Comparison of ENCODE assay signal across 19 cellular contexts in genomic region chr6:83160167-83160566, GRCh38. TPM values are rescaled to one million over a fixed set of nuclear protein-coding genes. Genes with fewer than 3 reads are reported as not detected.
DNase-seq lines count a peak whose midpoint lies in the region; ATAC-seq, FAIRE-seq and TF ChIP-seq lines count a peak whose summit lies in the region.
"Had no signal": no experiment of that assay in that cellular context is flagged by ENCODE, and none has a peak within 500 bp of the region (broad histone marks: within the 10 kb centered on the region; RNA-seq: fewer than 3 reads in every experiment).

No MANE protein-coding gene starts in this region.

- H3K27me3 ChIP-seq in right atrium auricular region (no peaks in the 10 kb centered on the region), WERI-Rb-1 (ENCODE audit: insufficient read depth, low read depth, severe bottlenecking) (no peaks in the 10 kb centered on the region), keratinocyte (ENCODE audit: control insufficient read depth, extremely low read depth, insufficient read depth, low read length) (no peaks in the 10 kb centered on the region), Karpas-422 (ENCODE audit: low read length) (no peaks in the 10 kb centered on the region)
- H3K27me3 ChIP-seq: MG63, Peyer's patch had no signal

- H3K9me3 ChIP-seq in right atrium auricular region (no peaks in the 10 kb centered on the region), WERI-Rb-1 (ENCODE audit: severe bottlenecking) (no peaks in the 10 kb centered on the region), keratinocyte (ENCODE audit: control insufficient read depth, low read depth, low read length) (no peaks in the 10 kb centered on the region), Karpas-422 (ENCODE audit: low read length) (no peaks in the 10 kb centered on the region)
- H3K9me3 ChIP-seq: HAP-1, MG63, Peyer's patch had no signal

- ATAC-seq in Right ventricle myocardium inferior (peak; percentile 8), GM18519 (IDR thresholded peaks at IDR 0.05; ENCODE audit: low FRiP score, unreplicated experiment) (no peak)

- H3K9me2 ChIP-seq in Karpas-422 (replicated peaks; ENCODE audit: insufficient read depth, low read length) = no peaks in the 10 kb centered on the region

- TF ChIP-seq CTCF in right atrium auricular region (IDR thresholded peaks at IDR 0.05) (no peak), WERI-Rb-1 (IDR thresholded peaks at IDR 0.05; ENCODE audit: low read depth, low read length) (no peak), keratinocyte (optimal IDR thresholded peaks at IDR 0.05 in 1 of 3, IDR thresholded peaks at IDR 0.05 in 1 of 3, conservative IDR thresholded peaks at IDR 0.05 in 1 of 3; ENCODE audit: extremely low read depth in 1 of 3, insufficient read depth in 2 of 3, low read length in 3 of 3) (no peak), coronary artery (IDR thresholded peaks at IDR 0.05) (no peak)

- H3K36me3 ChIP-seq in right atrium auricular region (peaks cover 53% of the 10 kb centered on the region), WERI-Rb-1 (peaks cover 9% of the 10 kb centered on the region), keratinocyte (ENCODE audit: control insufficient read depth in 2 of 2, extremely low read depth in 1 of 2, insufficient read depth in 2 of 2, low read length in 2 of 2) (peaks cover 4 to 10% of the 10 kb centered on the region in 2 experiments), Karpas-422 (ENCODE audit: insufficient read depth, low read length) (peaks cover 35% of the 10 kb centered on the region; the same call in 1 of the 2 replicates)
- H3K36me3 ChIP-seq: HAP-1 had no signal

- DNase-seq in Right ventricle myocardium inferior (ENCODE audit: missing footprints) (no peak), right atrium auricular region (ENCODE audit: low spot score) (no peak), WERI-Rb-1 (peak; percentile 66), keratinocyte (ENCODE audit: low read depth, low spot score) (no peak), coronary artery (ENCODE audit: low spot score) (no peak), Karpas-422 (no peak)
- DNase-seq: DMS 273 treated with DMSO at 0.1 percent for 48 hours, DND-41, Kasumi-1, MG63, NCI-H1092, NCI-H1436 treated with DMSO at 0.1 percent for 48 hours, NCI-H2029, NCI-H2171, NCI-H526, Peyer's patch, SHP77 had no signal

- H3K4me1 ChIP-seq in right atrium auricular region (peaks cover 0 to 5% of the 10 kb centered on the region in 2 donors), keratinocyte (ENCODE audit: control insufficient read depth, extremely low read depth, insufficient read depth, low read length) (no peaks in the 10 kb centered on the region), Karpas-422 (ENCODE audit: low read length) (no peaks in the 10 kb centered on the region)
- H3K4me1 ChIP-seq: HAP-1, Peyer's patch had no signal

- H3K4me3 ChIP-seq in right atrium auricular region (no peak overlapping the region), WERI-Rb-1 (ENCODE audit: low read depth, low read length) (no peak overlapping the region), keratinocyte (ENCODE audit: control insufficient read depth in 2 of 3, extremely low read depth in 1 of 3, insufficient read depth in 2 of 3, low read depth in 1 of 3, low read length in 3 of 3) (no peak overlapping the region), coronary artery (no peak overlapping the region), Karpas-422 (ENCODE audit: low read length) (no peak overlapping the region)
- H3K4me3 ChIP-seq: HAP-1, MG63, Peyer's patch had no signal

- FAIRE-seq in keratinocyte (lab: Jason Lieb, UNC) = peak; percentile 64

- dilution Hi-C loops in keratinocyte (cut with MboI; ENCODE audit: extremely low pct_ligation_motif_present, low sequenced_read_pairs) = no loop called here

- H3K9ac ChIP-seq in keratinocyte (ENCODE audit: control insufficient read depth, extremely low read depth, insufficient read depth, low read length) (no peak overlapping the region), Karpas-422 (ENCODE audit: low read length) (no peak overlapping the region)

- H3K79me2 ChIP-seq in keratinocyte (ENCODE audit: control insufficient read depth, insufficient read depth, low read length) (no peaks in the 10 kb centered on the region), Karpas-422 (ENCODE audit: low read length) (no peaks in the 10 kb centered on the region)

- no peak overlapping the region for H3K27ac ChIP-seq in right atrium auricular region
- H3K27ac ChIP-seq in WERI-Rb-1 = no peak overlapping the region
- no peak overlapping the region for H3K27ac ChIP-seq in keratinocyte (ENCODE audit: control insufficient read depth, insufficient read depth, low read length)
- H3K27ac ChIP-seq in coronary artery = peak overlapping the region in 1 of 2 donors; percentile 17
- H3K27ac ChIP-seq in Karpas-422 (ENCODE audit: low read length) = no peak overlapping the region
- H3K27ac ChIP-seq: Peyer's patch had no signal

- H4K20me1 ChIP-seq in keratinocyte (ENCODE audit: control insufficient read depth, extremely low read depth, insufficient read depth, low read length) = no peaks in the 10 kb centered on the region
- no peaks in the 10 kb centered on the region for H4K20me1 ChIP-seq in Karpas-422 (ENCODE audit: insufficient read depth, low read depth, low read length)

- H2AFZ ChIP-seq in keratinocyte (ENCODE audit: control insufficient read depth, low read length) = no peak overlapping the region
- no peak overlapping the region for H2AFZ ChIP-seq in Karpas-422 (ENCODE audit: low read length)

- H3K4me2 ChIP-seq in keratinocyte (ENCODE audit: control insufficient read depth, extremely low read depth, insufficient read depth, low read depth, low read length) (no peak overlapping the region), Karpas-422 (ENCODE audit: low read depth, low read length, poor library complexity, severe bottlenecking) (no peak overlapping the region)

- no peaks in the 10 kb centered on the region for H3K9me1 ChIP-seq in keratinocyte (ENCODE audit: control insufficient read depth, extremely low read depth, insufficient read depth, low read length)

- intact Hi-C loops in Right ventricle myocardium inferior (cut with DNase I) = loop anchor here (5.0 kb wide), 1 partner anchor 43 kb away; no protein-coding TSS in a partner anchor

RNA-seq across cellular contexts. Expression of gene PGM3, which starts 32.9 kb away (rescaled TPM):
- total RNA-seq in Right ventricle myocardium inferior (12.7 TPM), right atrium auricular region (10 to 100 TPM in 1 of 2 donors, 1 to 10 TPM in 1; 7.3 to 12.7 TPM)
- polyA plus RNA-seq in keratinocyte = 24.0 to 32.1 TPM (median 28.9 TPM) in 3 replicates
- 17.9 TPM for polyA plus RNA-seq in keratinocyte (2011; ENCODE audit: low read depth)
- 14.5 and 29.5 TPM in 2 replicates for polyA plus RNA-seq in keratinocyte (2011; cell fraction: cytosol; rRNA removed)
- polyA plus RNA-seq in keratinocyte (2011; cell fraction: nucleus; rRNA removed) = 21.7 and 25.1 TPM in 2 replicates
- 18.5 and 31.0 TPM in 2 replicates for polyA plus RNA-seq in keratinocyte (2012; ENCODE audit: low replicate concordance)
- polyA minus RNA-seq in keratinocyte = 28.1 to 83.9 TPM (median 44.5 TPM) in 3 replicates
- polyA minus RNA-seq in keratinocyte (2011; cell fraction: cytosol; rRNA and poly(A)+ RNA removed) = 19.4 TPM
- polyA minus RNA-seq in keratinocyte (2011; cell fraction: nucleus; rRNA and poly(A)+ RNA removed) = 20.3 and 42.5 TPM in 2 replicates
- 10.6 and 28.0 TPM in 2 replicates for total RNA-seq in Karpas-422 (2014; rRNA removed; shearing (Covaris generic); ENCODE audit: low replicate concordance)

RNA-seq across cellular contexts. Expression of gene RWDD2A, which starts 33.0 kb away (rescaled TPM):
- total RNA-seq in Right ventricle myocardium inferior (2.4 TPM), right atrium auricular region (1 to 10 TPM; 3.7 to 4.0 TPM)
- polyA plus RNA-seq in keratinocyte = 1.2 to 1.5 TPM (median 1.3 TPM) in 3 replicates
- polyA plus RNA-seq in keratinocyte (2011; ENCODE audit: low read depth) = 0.45 TPM
- polyA plus RNA-seq in keratinocyte (2011; cell fraction: cytosol; rRNA removed) = 0.64 and 1.2 TPM in 2 replicates
- polyA plus RNA-seq in keratinocyte (2011; cell fraction: nucleus; rRNA removed) = 1.2 and 2.1 TPM in 2 replicates
- 0.79 and 1.2 TPM in 2 replicates for polyA plus RNA-seq in keratinocyte (2012; ENCODE audit: low replicate concordance)
- polyA minus RNA-seq in keratinocyte = 0.30 to 0.76 TPM (median 0.70 TPM) in 3 replicates
- not detected for polyA minus RNA-seq in keratinocyte (2011; cell fraction: cytosol; rRNA and poly(A)+ RNA removed)
- polyA minus RNA-seq in keratinocyte (2011; cell fraction: nucleus; rRNA and poly(A)+ RNA removed) = 0.53 and 0.93 TPM in 2 replicates
- total RNA-seq in Karpas-422 (2014; rRNA removed; shearing (Covaris generic); ENCODE audit: low replicate concordance) = 1.9 and 2.0 TPM in 2 replicates
